Comparison of ENCODE assay signal across 8 cellular contexts in the genomic region with DNA sequence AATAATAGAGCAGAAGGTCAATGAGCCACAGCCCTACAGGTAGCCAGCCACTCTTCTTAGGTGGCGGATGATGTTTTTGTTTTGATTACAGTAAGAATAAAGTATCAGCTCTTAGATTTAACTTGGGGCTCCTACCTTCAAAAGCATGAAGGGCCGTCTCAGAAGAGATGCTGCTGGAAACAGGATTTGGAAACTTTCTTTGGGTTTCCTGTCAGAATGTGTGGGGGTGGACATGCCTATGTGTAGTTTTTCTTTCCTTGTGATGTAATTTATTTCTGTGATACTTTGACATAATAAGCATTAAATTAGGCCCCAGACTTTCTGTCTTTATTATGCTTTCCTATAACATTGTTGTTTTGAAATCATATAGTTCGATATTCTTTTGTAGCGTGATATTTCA. TPM values are rescaled to one million over a fixed set of nuclear protein-coding genes. Genes with fewer than 3 reads are reported as not detected.
DNase-seq lines count a peak whose midpoint lies in the region; ATAC-seq, FAIRE-seq and TF ChIP-seq lines count a peak whose summit lies in the region.

No MANE protein-coding gene starts in this region.

- TF ChIP-seq CTCF in CD14-positive monocyte (IDR thresholded peaks at IDR 0.05) = no peak
- TF ChIP-seq CTCF in LNCaP clone FGC (IDR thresholded peaks at IDR 0.05; ENCODE audit: control insufficient read depth, extremely low read depth, insufficient read depth) = no peak
- TF ChIP-seq CTCF in bronchial epithelial cell (IDR thresholded peaks at IDR 0.05; ENCODE audit: insufficient read depth, low read length, severe bottlenecking) = no peak

- DNase-seq in CD14-positive monocyte (ENCODE audit: low spot score) (no peak), LNCaP clone FGC (ENCODE audit: low read depth) (no peak), bronchial epithelial cell (ENCODE audit: low read depth) (no peak), HTR-8/SVneo (ENCODE audit: insufficient read length, low spot score) (no peak), frontal cortex (ENCODE audit: low spot score in 2 of 2) (no peak), NCI-H510A (lab: John Stamatoyannopoulos, UW) (no peak), iPS-NIHi7 (ENCODE audit: extremely low spot score) (no peak)
- peak; percentile 74 for DNase-seq in natural killer cell treated with Interleukin-12 subunit alpha and Interleukin-12 subunit beta and Interleukin-15 and Interleukin-18, amount 100 ng/mL, for 72 hours (ENCODE audit: low spot score)

- H3K4me3 ChIP-seq in LNCaP clone FGC (ENCODE audit: low read depth, low read length) (peak overlapping the region; percentile 77), bronchial epithelial cell (ENCODE audit: low read depth, low read length) (peak overlapping the region; percentile 85)

- H3K27me3 Mint-ChIP-seq in CD14-positive monocyte (ENCODE audit: low read depth in 3 of 3) = no peaks in the 10 kb centered on the region
- H3K27me3 Mint-ChIP-seq in natural killer cell treated with Interleukin-12 subunit alpha and Interleukin-12 subunit beta and Interleukin-15 and Interleukin-18, amount 100 ng/mL, for 72 hours = no peaks in the 10 kb centered on the region

- intact Hi-C loops in CD14-positive monocyte (cut with micrococcal nuclease) = no loop called here

- H3K27me3 ChIP-seq in bronchial epithelial cell (ENCODE audit: control insufficient read depth, insufficient read depth, low read length) = no peaks in the 10 kb centered on the region

- ATAC-seq in natural killer cell treated with Interleukin-12 subunit alpha and Interleukin-12 subunit beta and Interleukin-15 and Interleukin-18, amount 100 ng/mL, for 72 hours = no peak

- H3K4me3 Mint-ChIP-seq in CD14-positive monocyte = peak overlapping the region; percentile 79 to 96
- H3K4me3 Mint-ChIP-seq in natural killer cell treated with Interleukin-12 subunit alpha and Interleukin-12 subunit beta and Interleukin-15 and Interleukin-18, amount 100 ng/mL, for 72 hours = peak overlapping the region; percentile 100

- H3K4me1 Mint-ChIP-seq in CD14-positive monocyte = peaks cover 72% of the 10 kb centered on the region
- peaks cover 56 to 74% of the 10 kb centered on the region in 2 donors for H3K4me1 Mint-ChIP-seq in natural killer cell treated with Interleukin-12 subunit alpha and Interleukin-12 subunit beta and Interleukin-15 and Interleukin-18, amount 100 ng/mL, for 72 hours (ENCODE audit: low read depth in 2 of 2)

- no peaks in the 10 kb centered on the region for H3K9me3 Mint-ChIP-seq in CD14-positive monocyte
- H3K9me3 Mint-ChIP-seq in natural killer cell treated with Interleukin-12 subunit alpha and Interleukin-12 subunit beta and Interleukin-15 and Interleukin-18, amount 100 ng/mL, for 72 hours = no peaks in the 10 kb centered on the region

- peak overlapping the region; percentile 93 to 98 (median 97) for H3K27ac Mint-ChIP-seq in CD14-positive monocyte
- peak overlapping the region; percentile 92 to 93 for H3K27ac Mint-ChIP-seq in natural killer cell treated with Interleukin-12 subunit alpha and Interleukin-12 subunit beta and Interleukin-15 and Interleukin-18, amount 100 ng/mL, for 72 hours

- no peaks in the 10 kb centered on the region for H3K36me3 ChIP-seq in bronchial epithelial cell (ENCODE audit: control insufficient read depth, insufficient read depth, low read length)

- FAIRE-seq in bronchial epithelial cell (lab: Jason Lieb, UNC) (no peak), HTR-8/SVneo (lab: Jason Lieb, UNC) (no peak), frontal cortex (lab: Jason Lieb, UNC) (no peak)

- peaks cover 10 to 21% of the 10 kb centered on the region in 2 donors for H3K36me3 Mint-ChIP-seq in CD14-positive monocyte
- peaks cover 28% of the 10 kb centered on the region for H3K36me3 Mint-ChIP-seq in natural killer cell treated with Interleukin-12 subunit alpha and Interleukin-12 subunit beta and Interleukin-15 and Interleukin-18, amount 100 ng/mL, for 72 hours

RNA-seq across cellular contexts. Expression of a gene that starts 1.5 kb away (rescaled TPM):
- 10 to 100 TPM; 41.2 to 75.3 TPM for polyA plus RNA-seq in CD14-positive monocyte
- total RNA-seq in bronchial epithelial cell (16.6 and 20.5 TPM in 2 replicates), frontal cortex (35.1 TPM)
- total RNA-seq in natural killer cell treated with Interleukin-12 subunit alpha and Interleukin-12 subunit beta and Interleukin-15 and Interleukin-18, amount 100 ng/mL, for 72 hours = 100 to 1,000 TPM in 1 of 2 donors, 10 to 100 TPM in 1; 97.8 to 138 TPM
